ENCODE assay signal across 1 cellular context in the genomic region with DNA sequence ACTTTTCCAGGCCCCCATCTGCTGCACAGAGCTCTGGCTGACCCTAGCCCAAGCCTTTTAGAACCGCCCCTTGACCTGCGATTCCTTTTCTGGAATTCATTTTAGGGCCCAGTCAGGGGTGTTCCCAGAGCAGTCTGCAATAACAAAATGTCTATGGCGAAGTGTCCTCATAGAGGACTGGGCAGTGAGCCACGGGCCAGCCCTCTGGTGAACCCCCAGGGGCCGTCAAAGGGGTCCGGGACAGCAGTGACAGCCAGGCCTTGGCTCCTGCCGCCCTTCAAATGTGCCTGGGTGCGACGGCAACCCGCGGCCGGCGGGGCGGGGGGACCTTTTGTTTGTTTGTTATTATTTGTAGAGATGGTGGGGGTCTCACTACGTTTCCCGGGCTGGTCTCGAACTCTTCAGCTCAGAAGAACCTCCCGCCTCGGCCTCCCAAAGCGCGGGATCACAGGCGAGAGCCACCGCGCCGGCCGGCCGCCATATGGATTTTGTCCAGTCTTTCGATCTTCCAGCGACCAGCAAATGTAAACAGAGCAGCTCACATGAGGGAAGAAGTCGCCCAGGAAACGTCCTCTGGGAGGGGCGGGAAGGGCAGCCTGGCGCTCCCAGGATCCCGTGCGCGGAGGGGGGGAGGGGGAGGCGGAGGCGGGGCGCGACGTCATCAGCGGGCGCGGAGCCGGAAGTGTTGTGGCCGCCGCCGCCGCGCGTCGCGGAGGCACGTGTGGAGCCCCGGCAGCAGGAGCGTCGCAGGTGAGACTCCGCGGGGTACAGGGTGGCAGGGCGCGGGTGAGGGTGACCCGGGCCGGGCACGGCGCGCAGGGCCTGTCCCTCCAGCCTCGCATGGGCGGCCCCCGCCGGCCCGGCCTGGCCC.
A peak's percentile ranks its signal among the peaks of the same experiment; 100 is the strongest.
TF ChIP-seq lines count a peak whose summit lies in the region.

Gene TRMT61A (plus strand): TSS at position 685 of the 871 bp plus-strand sequence. CDS start 783 bp downstream, outside the sequence.

TF ChIP-seq in HepG2, 621 proteins besides CTCF, POLR2A, EP300 and RAD21 (continued from another document and continues in another):
- TF ChIP-seq SPEN (CRISPR knock-in tag; IDR thresholded peaks at IDR 0.05; ENCODE audit: low read depth) (peak; percentile 15; the same call in 1 of the 2 replicates), MEIS1 (CRISPR knock-in tag; IDR thresholded peaks at IDR 0.05; ENCODE audit: borderline replicate concordance) (0 out of 2 replicates have a peak, but pooled peaks have one; percentile 13), ZNF362 (CRISPR knock-in tag; IDR thresholded peaks at IDR 0.05; ENCODE audit: borderline replicate concordance) (peak; percentile 23; the same call in 1 of the 2 replicates), NCOA1 (CRISPR knock-in tag; IDR thresholded peaks at IDR 0.05) (no peak), ZC3H4 (CRISPR knock-in tag; IDR thresholded peaks at IDR 0.05; ENCODE audit: borderline replicate concordance) (no peak), MED8 (CRISPR knock-in tag; IDR thresholded peaks at IDR 0.05; ENCODE audit: insufficient replicate concordance) (peak; percentile 46), ATF4 (CRISPR knock-in tag; IDR thresholded peaks at IDR 0.05) (no peak), ZNF33B (CRISPR knock-in tag; IDR thresholded peaks at IDR 0.05) (no peak), KLF15 (CRISPR knock-in tag; IDR thresholded peaks at IDR 0.05; ENCODE audit: borderline replicate concordance) (0 out of 2 replicates have a peak, but pooled peaks have one; percentile 31), TOPORS (CRISPR knock-in tag; IDR thresholded peaks at IDR 0.05) (no peak), NFE2L1 (CRISPR knock-in tag; IDR thresholded peaks at IDR 0.05; ENCODE audit: borderline replicate concordance) (no peak), KLF9 (CRISPR knock-in tag; IDR thresholded peaks at IDR 0.05; ENCODE audit: low read depth) (no peak), EHMT2 (IDR thresholded peaks at IDR 0.05; ENCODE audit: borderline replicate concordance, low read depth, low read length) (no peak), SAFB2 (CRISPR knock-in tag; IDR thresholded peaks at IDR 0.05; ENCODE audit: borderline replicate concordance, low read depth) (no peak; the same call in 1 of the 2 replicates), CEBPB (IDR thresholded peaks at IDR 0.05; ENCODE audit: borderline replicate concordance, low read depth, low read length) (no peak), GLI4 (CRISPR knock-in tag; IDR thresholded peaks at IDR 0.05; ENCODE audit: borderline replicate concordance) (0 out of 2 replicates have a peak, but pooled peaks have one; percentile 17), IKZF4 (CRISPR knock-in tag; IDR thresholded peaks at IDR 0.05; ENCODE audit: borderline replicate concordance, low read depth, not compliant biosample characterization) (no peak), NCOR1 (IDR thresholded peaks at IDR 0.05; ENCODE audit: borderline replicate concordance, low read length) (no peak; the same call in 1 of the 2 replicates), TAF1 (CRISPR knock-in tag; IDR thresholded peaks at IDR 0.05) (peak; percentile 75), PHF5A (CRISPR knock-in tag; IDR thresholded peaks at IDR 0.05; ENCODE audit: low read depth, unreplicated experiment) (no peak), ZNF75D (CRISPR knock-in tag; IDR thresholded peaks at IDR 0.05; ENCODE audit: borderline replicate concordance) (no peak), ZNF235 (CRISPR knock-in tag; IDR thresholded peaks at IDR 0.05; ENCODE audit: borderline replicate concordance) (no peak), SMAD3 (CRISPR knock-in tag; IDR thresholded peaks at IDR 0.05) (0 out of 2 replicates have a peak, but pooled peaks have one; percentile 27), ZNF766 (CRISPR knock-in tag; IDR thresholded peaks at IDR 0.05; ENCODE audit: borderline replicate concordance) (no peak), SRY (CRISPR knock-in tag; IDR thresholded peaks at IDR 0.05) (no peak), MTA1 (CRISPR knock-in tag; IDR thresholded peaks at IDR 0.05; ENCODE audit: borderline replicate concordance) (no peak), DPF2 (CRISPR knock-in tag; IDR thresholded peaks at IDR 0.05; ENCODE audit: borderline replicate concordance, low read depth) (no peak), ADNP (CRISPR knock-in tag; IDR thresholded peaks at IDR 0.05) (no peak), ZMYM3 (CRISPR knock-in tag; IDR thresholded peaks at IDR 0.05) (peak; percentile 77), HNF4A (CRISPR knock-in tag; IDR thresholded peaks at IDR 0.05) (no peak), ZNF567 (CRISPR knock-in tag; IDR thresholded peaks at IDR 0.05; ENCODE audit: borderline replicate concordance) (no peak; the same call in 1 of the 2 replicates)
- TF ChIP-seq, protein P1, sequence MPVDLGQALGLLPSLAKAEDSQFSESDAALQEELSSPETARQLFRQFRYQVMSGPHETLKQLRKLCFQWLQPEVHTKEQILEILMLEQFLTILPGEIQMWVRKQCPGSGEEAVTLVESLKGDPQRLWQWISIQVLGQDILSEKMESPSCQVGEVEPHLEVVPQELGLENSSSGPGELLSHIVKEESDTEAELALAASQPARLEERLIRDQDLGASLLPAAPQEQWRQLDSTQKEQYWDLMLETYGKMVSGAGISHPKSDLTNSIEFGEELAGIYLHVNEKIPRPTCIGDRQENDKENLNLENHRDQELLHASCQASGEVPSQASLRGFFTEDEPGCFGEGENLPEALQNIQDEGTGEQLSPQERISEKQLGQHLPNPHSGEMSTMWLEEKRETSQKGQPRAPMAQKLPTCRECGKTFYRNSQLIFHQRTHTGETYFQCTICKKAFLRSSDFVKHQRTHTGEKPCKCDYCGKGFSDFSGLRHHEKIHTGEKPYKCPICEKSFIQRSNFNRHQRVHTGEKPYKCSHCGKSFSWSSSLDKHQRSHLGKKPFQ (CRISPR knock-in tag; IDR thresholded peaks at IDR 0.05; ENCODE audit: insufficient replicate concordance), result no peak
- TF ChIP-seq, protein P2, sequence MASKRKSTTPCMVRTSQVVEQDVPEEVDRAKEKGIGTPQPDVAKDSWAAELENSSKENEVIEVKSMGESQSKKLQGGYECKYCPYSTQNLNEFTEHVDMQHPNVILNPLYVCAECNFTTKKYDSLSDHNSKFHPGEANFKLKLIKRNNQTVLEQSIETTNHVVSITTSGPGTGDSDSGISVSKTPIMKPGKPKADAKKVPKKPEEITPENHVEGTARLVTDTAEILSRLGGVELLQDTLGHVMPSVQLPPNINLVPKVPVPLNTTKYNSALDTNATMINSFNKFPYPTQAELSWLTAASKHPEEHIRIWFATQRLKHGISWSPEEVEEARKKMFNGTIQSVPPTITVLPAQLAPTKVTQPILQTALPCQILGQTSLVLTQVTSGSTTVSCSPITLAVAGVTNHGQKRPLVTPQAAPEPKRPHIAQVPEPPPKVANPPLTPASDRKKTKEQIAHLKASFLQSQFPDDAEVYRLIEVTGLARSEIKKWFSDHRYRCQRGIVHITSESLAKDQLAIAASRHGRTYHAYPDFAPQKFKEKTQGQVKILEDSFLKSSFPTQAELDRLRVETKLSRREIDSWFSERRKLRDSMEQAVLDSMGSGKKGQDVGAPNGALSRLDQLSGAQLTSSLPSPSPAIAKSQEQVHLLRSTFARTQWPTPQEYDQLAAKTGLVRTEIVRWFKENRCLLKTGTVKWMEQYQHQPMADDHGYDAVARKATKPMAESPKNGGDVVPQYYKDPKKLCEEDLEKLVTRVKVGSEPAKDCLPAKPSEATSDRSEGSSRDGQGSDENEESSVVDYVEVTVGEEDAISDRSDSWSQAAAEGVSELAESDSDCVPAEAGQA (IDR thresholded peaks at IDR 0.05; ENCODE audit: low read depth), result no peak
- TF ChIP-seq, protein P2 (CRISPR knock-in tag; IDR thresholded peaks at IDR 0.05; ENCODE audit: borderline replicate concordance), result no peak
- TF ChIP-seq, protein P3, sequence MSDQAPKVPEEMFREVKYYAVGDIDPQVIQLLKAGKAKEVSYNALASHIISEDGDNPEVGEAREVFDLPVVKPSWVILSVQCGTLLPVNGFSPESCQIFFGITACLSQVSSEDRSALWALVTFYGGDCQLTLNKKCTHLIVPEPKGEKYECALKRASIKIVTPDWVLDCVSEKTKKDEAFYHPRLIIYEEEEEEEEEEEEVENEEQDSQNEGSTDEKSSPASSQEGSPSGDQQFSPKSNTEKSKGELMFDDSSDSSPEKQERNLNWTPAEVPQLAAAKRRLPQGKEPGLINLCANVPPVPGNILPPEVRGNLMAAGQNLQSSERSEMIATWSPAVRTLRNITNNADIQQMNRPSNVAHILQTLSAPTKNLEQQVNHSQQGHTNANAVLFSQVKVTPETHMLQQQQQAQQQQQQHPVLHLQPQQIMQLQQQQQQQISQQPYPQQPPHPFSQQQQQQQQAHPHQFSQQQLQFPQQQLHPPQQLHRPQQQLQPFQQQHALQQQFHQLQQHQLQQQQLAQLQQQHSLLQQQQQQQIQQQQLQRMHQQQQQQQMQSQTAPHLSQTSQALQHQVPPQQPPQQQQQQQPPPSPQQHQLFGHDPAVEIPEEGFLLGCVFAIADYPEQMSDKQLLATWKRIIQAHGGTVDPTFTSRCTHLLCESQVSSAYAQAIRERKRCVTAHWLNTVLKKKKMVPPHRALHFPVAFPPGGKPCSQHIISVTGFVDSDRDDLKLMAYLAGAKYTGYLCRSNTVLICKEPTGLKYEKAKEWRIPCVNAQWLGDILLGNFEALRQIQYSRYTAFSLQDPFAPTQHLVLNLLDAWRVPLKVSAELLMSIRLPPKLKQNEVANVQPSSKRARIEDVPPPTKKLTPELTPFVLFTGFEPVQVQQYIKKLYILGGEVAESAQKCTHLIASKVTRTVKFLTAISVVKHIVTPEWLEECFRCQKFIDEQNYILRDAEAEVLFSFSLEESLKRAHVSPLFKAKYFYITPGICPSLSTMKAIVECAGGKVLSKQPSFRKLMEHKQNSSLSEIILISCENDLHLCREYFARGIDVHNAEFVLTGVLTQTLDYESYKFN (CRISPR knock-in tag; conservative IDR thresholded peaks at IDR 0.05), result peak; percentile 49
- TF ChIP-seq, protein P4, sequence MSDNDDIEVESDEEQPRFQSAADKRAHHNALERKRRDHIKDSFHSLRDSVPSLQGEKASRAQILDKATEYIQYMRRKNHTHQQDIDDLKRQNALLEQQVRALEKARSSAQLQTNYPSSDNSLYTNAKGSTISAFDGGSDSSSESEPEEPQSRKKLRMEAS (IDR thresholded peaks at IDR 0.05), result peak; percentile 98
- TF ChIP-seq, protein P5, sequence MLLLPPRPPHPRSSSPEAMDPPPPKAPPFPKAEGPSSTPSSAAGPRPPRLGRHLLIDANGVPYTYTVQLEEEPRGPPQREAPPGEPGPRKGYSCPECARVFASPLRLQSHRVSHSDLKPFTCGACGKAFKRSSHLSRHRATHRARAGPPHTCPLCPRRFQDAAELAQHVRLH (CRISPR knock-in tag; IDR thresholded peaks at IDR 0.05; ENCODE audit: borderline replicate concordance, low read depth), result no peak
- TF ChIP-seq, protein P6, sequence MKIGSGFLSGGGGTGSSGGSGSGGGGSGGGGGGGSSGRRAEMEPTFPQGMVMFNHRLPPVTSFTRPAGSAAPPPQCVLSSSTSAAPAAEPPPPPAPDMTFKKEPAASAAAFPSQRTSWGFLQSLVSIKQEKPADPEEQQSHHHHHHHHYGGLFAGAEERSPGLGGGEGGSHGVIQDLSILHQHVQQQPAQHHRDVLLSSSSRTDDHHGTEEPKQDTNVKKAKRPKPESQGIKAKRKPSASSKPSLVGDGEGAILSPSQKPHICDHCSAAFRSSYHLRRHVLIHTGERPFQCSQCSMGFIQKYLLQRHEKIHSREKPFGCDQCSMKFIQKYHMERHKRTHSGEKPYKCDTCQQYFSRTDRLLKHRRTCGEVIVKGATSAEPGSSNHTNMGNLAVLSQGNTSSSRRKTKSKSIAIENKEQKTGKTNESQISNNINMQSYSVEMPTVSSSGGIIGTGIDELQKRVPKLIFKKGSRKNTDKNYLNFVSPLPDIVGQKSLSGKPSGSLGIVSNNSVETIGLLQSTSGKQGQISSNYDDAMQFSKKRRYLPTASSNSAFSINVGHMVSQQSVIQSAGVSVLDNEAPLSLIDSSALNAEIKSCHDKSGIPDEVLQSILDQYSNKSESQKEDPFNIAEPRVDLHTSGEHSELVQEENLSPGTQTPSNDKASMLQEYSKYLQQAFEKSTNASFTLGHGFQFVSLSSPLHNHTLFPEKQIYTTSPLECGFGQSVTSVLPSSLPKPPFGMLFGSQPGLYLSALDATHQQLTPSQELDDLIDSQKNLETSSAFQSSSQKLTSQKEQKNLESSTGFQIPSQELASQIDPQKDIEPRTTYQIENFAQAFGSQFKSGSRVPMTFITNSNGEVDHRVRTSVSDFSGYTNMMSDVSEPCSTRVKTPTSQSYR (CRISPR knock-in tag; IDR thresholded peaks at IDR 0.05; ENCODE audit: borderline replicate concordance), result peak; percentile 68; the same call in 1 of the 2 replicates
- TF ChIP-seq, protein P7, sequence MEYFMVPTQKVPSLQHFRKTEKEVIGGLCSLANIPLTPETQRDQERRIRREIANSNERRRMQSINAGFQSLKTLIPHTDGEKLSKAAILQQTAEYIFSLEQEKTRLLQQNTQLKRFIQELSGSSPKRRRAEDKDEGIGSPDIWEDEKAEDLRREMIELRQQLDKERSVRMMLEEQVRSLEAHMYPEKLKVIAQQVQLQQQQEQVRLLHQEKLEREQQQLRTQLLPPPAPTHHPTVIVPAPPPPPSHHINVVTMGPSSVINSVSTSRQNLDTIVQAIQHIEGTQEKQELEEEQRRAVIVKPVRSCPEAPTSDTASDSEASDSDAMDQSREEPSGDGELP (IDR thresholded peaks at IDR 0.05; ENCODE audit: borderline replicate concordance, low read depth), result peak; percentile 58; the same call in 1 of the 2 replicates
